In genomic region chr2:28639836-28640235, GRCh38 we compare ENCODE assay signal across 12 cellular contexts.
A peak's percentile ranks its signal among the peaks of the same experiment; 100 is the strongest.
DNase-seq lines count a peak whose midpoint lies in the region; ATAC-seq, FAIRE-seq and TF ChIP-seq lines count a peak whose summit lies in the region.
"Had no signal": no experiment of that assay in that cellular context is flagged by ENCODE, and none has a peak within 500 bp of the region (broad histone marks: within the 10 kb centered on the region; RNA-seq: fewer than 3 reads in every experiment).

No MANE protein-coding gene starts in this region.

- ATAC-seq in HG02973 (IDR thresholded peaks at IDR 0.05; ENCODE audit: unreplicated experiment) (peak; percentile 48), HG02981 (IDR thresholded peaks at IDR 0.05; ENCODE audit: unreplicated experiment) (no peak), HG02623 (IDR thresholded peaks at IDR 0.05; ENCODE audit: unreplicated experiment) (no peak)
- ATAC-seq in activated T-helper 17 cell treated with anti-CD3 and anti-CD28 coated beads, Interleukin-2, amount 50 U/mL, for 72 hours (replicated peaks) = peak; percentile 91

- CTCF ChIA-PET in Calu3 (lab: Charles Lee) = interaction anchor here (1.2 kb wide), 1 partner anchor 19 kb away, joined by 4 read pairs; no protein-coding TSS in a partner anchor

- peak overlapping the region; percentile 68 to 79 for H3K27ac ChIP-seq in liver (ENCODE audit: low read depth in 1 of 2, low read length in 2 of 2)
- H3K27ac ChIP-seq: psoas muscle had no signal

- H3K36me3 ChIP-seq in liver (ENCODE audit: control insufficient read depth in 4 of 4, insufficient read depth in 3 of 4, low read depth in 1 of 4, low read length in 3 of 4) = no peaks in the 10 kb centered on the region

- TF ChIP-seq RAD21 in liver (IDR thresholded peaks at IDR 0.05) = peak; percentile 42 to 61

- no TSS peak for BruUV-seq in Calu3 (replicated peaks; lab: Mats Ljungman, UMichigan)

- WGBS in liver = 22% methylated on average over 4 of the region's 4 CpGs

- H3K36me3 Mint-ChIP-seq in Calu3 (ENCODE audit: insufficient read depth, unreplicated experiment) = peaks cover 7% of the 10 kb centered on the region
- H3K36me3 Mint-ChIP-seq in activated T-helper 17 cell treated with anti-CD3 and anti-CD28 coated beads, Interleukin-2, amount 50 U/mL, for 72 hours (ENCODE audit: low read depth) = no peaks in the 10 kb centered on the region
- H3K36me3 Mint-ChIP-seq: CD8-positive, alpha-beta memory T cell had no signal

- TF ChIP-seq POLR2A in GM12892 (IDR thresholded peaks at IDR 0.05; ENCODE audit: low read depth, low read length) = no peak

- peaks cover 39% of the 10 kb centered on the region for H3K4me1 Mint-ChIP-seq in Calu3 (ENCODE audit: low read depth, unreplicated experiment)
- peaks cover 16% of the 10 kb centered on the region for H3K4me1 Mint-ChIP-seq in activated T-helper 17 cell treated with anti-CD3 and anti-CD28 coated beads, Interleukin-2, amount 50 U/mL, for 72 hours
- H3K4me1 Mint-ChIP-seq: CD8-positive, alpha-beta memory T cell had no signal

- no peaks in the 10 kb centered on the region for H3K27me3 ChIP-seq in liver (ENCODE audit: control insufficient read depth in 4 of 4, insufficient read depth in 4 of 4, low read length in 3 of 4)

- FAIRE-seq in GM12892 (lab: Jason Lieb, UNC) = no peak
- FAIRE-seq: TTC549 had no signal

- peaks cover 5 to 22% (median 15%) of the 10 kb centered on the region in 4 donors for H3K4me1 ChIP-seq in liver (ENCODE audit: control insufficient read depth in 4 of 4, insufficient read depth in 4 of 4, low read length in 3 of 4)

- DNase-seq in Calu3 = peak; percentile 40
- DNase-seq in GM12892 (ENCODE audit: insufficient read length) = no peak
- no peak for DNase-seq in NCI-H524 treated with DMSO at 0.1 percent for 48 hours (lab: John Stamatoyannopoulos, UW)
- DNase-seq: CD8-positive, alpha-beta memory T cell; NCI-H748 treated with DMSO at 0.1 percent for 48 hours; psoas muscle had no signal

- TF ChIP-seq CTCF in Calu3 (IDR thresholded peaks at IDR 0.05; ENCODE audit: unreplicated experiment) (no peak), liver (IDR thresholded peaks at IDR 0.05; ENCODE audit: low read depth, low read length, missing input control) (no peak)

- peaks cover 3% of the 10 kb centered on the region for H3K9me3 Mint-ChIP-seq in Calu3 (ENCODE audit: low read depth, unreplicated experiment)
- H3K9me3 Mint-ChIP-seq in activated T-helper 17 cell treated with anti-CD3 and anti-CD28 coated beads, Interleukin-2, amount 50 U/mL, for 72 hours = no peaks in the 10 kb centered on the region
- H3K9me3 Mint-ChIP-seq: CD8-positive, alpha-beta memory T cell had no signal

- H3K4me3 ChIP-seq in liver (ENCODE audit: low read depth in 1 of 3, low read length in 3 of 3) = no peak overlapping the region
- H3K4me3 ChIP-seq: psoas muscle had no signal

- no peak overlapping the region for H3K9ac ChIP-seq in liver (ENCODE audit: low read depth in 1 of 2, low read length in 2 of 2)

- no peak overlapping the region for H3K27ac Mint-ChIP-seq in Calu3 (ENCODE audit: unreplicated experiment)
- H3K27ac Mint-ChIP-seq in activated T-helper 17 cell treated with anti-CD3 and anti-CD28 coated beads, Interleukin-2, amount 50 U/mL, for 72 hours = peak overlapping the region; percentile 13

- H3K27me3 Mint-ChIP-seq in Calu3 (ENCODE audit: unreplicated experiment) = no peaks in the 10 kb centered on the region
- H3K27me3 Mint-ChIP-seq in activated T-helper 17 cell treated with anti-CD3 and anti-CD28 coated beads, Interleukin-2, amount 50 U/mL, for 72 hours = no peaks in the 10 kb centered on the region

- H3K9me3 ChIP-seq in liver (ENCODE audit: control insufficient read depth in 4 of 4, low read length in 3 of 4) = no peaks in the 10 kb centered on the region
- H3K9me3 ChIP-seq: psoas muscle had no signal

- intact Hi-C loops in Calu3 (cut with micrococcal nuclease; ENCODE audit: unreplicated experiment) = no loop called here

- no peak overlapping the region for H3K4me3 Mint-ChIP-seq in Calu3 (ENCODE audit: low read depth, unreplicated experiment)
- no peak overlapping the region for H3K4me3 Mint-ChIP-seq in activated T-helper 17 cell treated with anti-CD3 and anti-CD28 coated beads, Interleukin-2, amount 50 U/mL, for 72 hours
- H3K4me3 Mint-ChIP-seq: CD8-positive, alpha-beta memory T cell had no signal

TF ChIP-seq in liver, 16 proteins besides CTCF, POLR2A, EP300 and RAD21:
- TF ChIP-seq EGR1 (IDR thresholded peaks at IDR 0.05; ENCODE audit: low read depth in 2 of 2) = no peak
- TF ChIP-seq FOXA1 (IDR thresholded peaks at IDR 0.05) = peak; percentile 55
- no peak for TF ChIP-seq ZBTB33 (IDR thresholded peaks at IDR 0.05)
- peak; percentile 59 for TF ChIP-seq YY1 (IDR thresholded peaks at IDR 0.05)
- TF ChIP-seq HNF4G (IDR thresholded peaks at IDR 0.05) = no peak
- peak; percentile 79 for TF ChIP-seq MAX (IDR thresholded peaks at IDR 0.05)
- peak; percentile 87 to 94 for TF ChIP-seq RXRA (IDR thresholded peaks at IDR 0.05)
- TF ChIP-seq SP1 (IDR thresholded peaks at IDR 0.05) = peak; percentile 87
- no peak for TF ChIP-seq FOXA2 (IDR thresholded peaks at IDR 0.05)
- TF ChIP-seq GABPA (IDR thresholded peaks at IDR 0.05 in 1 of 2, conservative IDR thresholded peaks at IDR 0.05 in 1 of 2) = no peak
- TF ChIP-seq TAF1 (conservative IDR thresholded peaks at IDR 0.05) = no peak
- TF ChIP-seq, protein P1, sequence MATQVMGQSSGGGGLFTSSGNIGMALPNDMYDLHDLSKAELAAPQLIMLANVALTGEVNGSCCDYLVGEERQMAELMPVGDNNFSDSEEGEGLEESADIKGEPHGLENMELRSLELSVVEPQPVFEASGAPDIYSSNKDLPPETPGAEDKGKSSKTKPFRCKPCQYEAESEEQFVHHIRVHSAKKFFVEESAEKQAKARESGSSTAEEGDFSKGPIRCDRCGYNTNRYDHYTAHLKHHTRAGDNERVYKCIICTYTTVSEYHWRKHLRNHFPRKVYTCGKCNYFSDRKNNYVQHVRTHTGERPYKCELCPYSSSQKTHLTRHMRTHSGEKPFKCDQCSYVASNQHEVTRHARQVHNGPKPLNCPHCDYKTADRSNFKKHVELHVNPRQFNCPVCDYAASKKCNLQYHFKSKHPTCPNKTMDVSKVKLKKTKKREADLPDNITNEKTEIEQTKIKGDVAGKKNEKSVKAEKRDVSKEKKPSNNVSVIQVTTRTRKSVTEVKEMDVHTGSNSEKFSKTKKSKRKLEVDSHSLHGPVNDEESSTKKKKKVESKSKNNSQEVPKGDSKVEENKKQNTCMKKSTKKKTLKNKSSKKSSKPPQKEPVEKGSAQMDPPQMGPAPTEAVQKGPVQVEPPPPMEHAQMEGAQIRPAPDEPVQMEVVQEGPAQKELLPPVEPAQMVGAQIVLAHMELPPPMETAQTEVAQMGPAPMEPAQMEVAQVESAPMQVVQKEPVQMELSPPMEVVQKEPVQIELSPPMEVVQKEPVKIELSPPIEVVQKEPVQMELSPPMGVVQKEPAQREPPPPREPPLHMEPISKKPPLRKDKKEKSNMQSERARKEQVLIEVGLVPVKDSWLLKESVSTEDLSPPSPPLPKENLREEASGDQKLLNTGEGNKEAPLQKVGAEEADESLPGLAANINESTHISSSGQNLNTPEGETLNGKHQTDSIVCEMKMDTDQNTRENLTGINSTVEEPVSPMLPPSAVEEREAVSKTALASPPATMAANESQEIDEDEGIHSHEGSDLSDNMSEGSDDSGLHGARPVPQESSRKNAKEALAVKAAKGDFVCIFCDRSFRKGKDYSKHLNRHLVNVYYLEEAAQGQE (IDR thresholded peaks at IDR 0.05) = no peak
- peak; percentile 82 to 92 for TF ChIP-seq JUND (IDR thresholded peaks at IDR 0.05)
- TF ChIP-seq NR2F2 (IDR thresholded peaks at IDR 0.05) = peak; percentile 52
- TF ChIP-seq, protein P2, sequence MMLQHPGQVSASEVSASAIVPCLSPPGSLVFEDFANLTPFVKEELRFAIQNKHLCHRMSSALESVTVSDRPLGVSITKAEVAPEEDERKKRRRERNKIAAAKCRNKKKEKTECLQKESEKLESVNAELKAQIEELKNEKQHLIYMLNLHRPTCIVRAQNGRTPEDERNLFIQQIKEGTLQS (IDR thresholded peaks at IDR 0.05) = peak; percentile 81
- TF ChIP-seq HNF4A (conservative IDR thresholded peaks at IDR 0.05) = peak; percentile 76 to 91

Comparison
In these comparisons a context has a peak if more than half of its experiments do, and no peak if none do; other contexts are left out.
1. ATAC-seq: peak in HG02973 (single experiment) and activated T-helper 17 cell treated with anti-CD3 and anti-CD28 coated beads, Interleukin-2, amount 50 U/mL, for 72 hours (single experiment); none in HG02981 (single experiment) and HG02623 (single experiment).